Comparison of ENCODE assay signal across 10 cellular contexts in the genomic region with DNA sequence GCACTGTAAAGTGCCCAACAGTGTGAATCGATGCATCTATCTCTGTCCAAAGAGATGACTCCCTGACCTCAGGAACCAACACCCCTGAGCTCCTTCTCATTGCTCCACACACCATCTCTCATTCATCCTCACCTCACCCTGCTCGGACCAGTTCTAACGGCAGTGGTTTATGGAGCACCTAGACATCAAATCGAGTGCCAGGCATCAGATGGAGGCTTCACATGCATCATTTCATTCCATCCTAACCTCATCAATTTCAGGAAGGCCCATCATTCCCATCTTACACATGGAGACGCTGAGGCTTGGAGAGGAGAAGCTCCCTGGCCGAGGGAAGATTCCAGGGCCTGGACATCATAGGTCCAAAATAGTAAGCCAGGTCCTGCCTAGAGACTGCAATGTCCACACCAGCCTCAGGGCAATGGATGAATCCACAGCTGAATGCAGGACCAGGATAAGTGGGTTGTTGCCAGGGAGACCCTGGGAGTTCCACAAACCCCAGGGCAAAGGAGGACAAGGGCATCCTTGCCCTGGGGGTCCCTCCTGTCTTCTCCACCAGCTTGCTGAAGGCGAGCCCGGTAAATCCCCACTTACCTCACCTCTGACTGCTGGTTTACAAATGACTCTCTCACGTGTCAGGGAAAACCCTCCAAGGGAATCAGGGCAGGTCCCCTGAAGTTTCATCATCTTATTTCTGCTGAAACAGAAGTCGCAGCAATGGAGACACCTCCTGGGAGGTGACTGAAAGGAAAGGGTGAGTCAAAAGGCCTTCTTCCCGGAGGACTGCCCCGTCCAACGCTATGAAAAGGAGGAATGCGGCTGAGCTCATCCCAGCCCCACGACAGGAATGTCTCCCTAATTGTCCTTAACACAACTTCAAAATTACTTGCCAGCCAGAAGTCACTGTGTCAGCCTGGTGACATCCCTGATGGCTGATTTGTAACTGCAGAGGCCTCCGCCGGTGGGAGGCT. TPM values are rescaled to one million over a fixed set of nuclear protein-coding genes. Genes with fewer than 3 reads are reported as not detected.
DNase-seq lines count a peak whose midpoint lies in the region; ATAC-seq and TF ChIP-seq lines count a peak whose summit lies in the region.
"Had no signal": no experiment of that assay in that cellular context is flagged by ENCODE, and none has a peak within 500 bp of the region (broad histone marks: within the 10 kb centered on the region; RNA-seq: fewer than 3 reads in every experiment).

No MANE protein-coding gene starts in this region.

- no peak overlapping the region for H3K9ac ChIP-seq in IMR-90 (ENCODE audit: low read depth, low read length)

- H2BK15ac ChIP-seq in IMR-90 (ENCODE audit: low read depth, low read length), result peak overlapping the region; percentile 26; the same call in 1 of the 3 replicates

- no peak overlapping the region; the same call in 1 of the 2 replicates for H3K23ac ChIP-seq in IMR-90 (ENCODE audit: low read depth, low read length)

- peak overlapping the region; percentile 21; the same call in 1 of the 2 replicates for H2BK120ac ChIP-seq in IMR-90 (ENCODE audit: low read depth, low read length)

- no peak overlapping the region for H3K27ac ChIP-seq in IMR-90 (ENCODE audit: insufficient read depth, low read length)

- peak overlapping the region; percentile 36 for H3K4ac ChIP-seq in IMR-90 (ENCODE audit: low read depth, low read length)

- H2BK5ac ChIP-seq in IMR-90 (ENCODE audit: low read depth, low read length, poor library complexity, severe bottlenecking), result no peak overlapping the region

- peak overlapping the region; percentile 18 for H2AFZ ChIP-seq in IMR-90 (replicated peaks; ENCODE audit: low read length, poor library complexity)

- WGBS in IMR-90 (ENCODE audit: extremely low coverage in 2 of 2, insufficient read length in 1 of 2), 2 experiments, result 100% methylated on average over 1 of the region's 17 CpGs; no CpG with 5 or more reads in 1 of the 2 experiments

- H3K4me1 ChIP-seq in IMR-90 (ENCODE audit: control insufficient read depth, insufficient read depth, low read length), result peaks cover 10% of the 10 kb centered on the region

- H3K36me3 Mint-ChIP-seq in Calu3 (ENCODE audit: insufficient read depth, unreplicated experiment), result no peaks in the 10 kb centered on the region

- no peaks in the 10 kb centered on the region for H3K36me3 ChIP-seq in IMR-90 (ENCODE audit: control insufficient read depth, insufficient read depth, low read length)

- peak overlapping the region; percentile 58 for H3K14ac ChIP-seq in IMR-90 (replicated peaks; ENCODE audit: low read depth, low read length)

- no peaks in the 10 kb centered on the region for H3K9me3 Mint-ChIP-seq in Calu3 (ENCODE audit: low read depth, unreplicated experiment)

- TF ChIP-seq CTCF in IMR-90 (conservative IDR thresholded peaks at IDR 0.05; ENCODE audit: low read depth, low read length), result 0 out of 2 replicates have a peak, but pooled peaks have one; percentile 13
- no peak for TF ChIP-seq CTCF in cardiac fibroblast (IDR thresholded peaks at IDR 0.05; ENCODE audit: low read depth, low read length)
- no peak for TF ChIP-seq CTCF in Calu3 (IDR thresholded peaks at IDR 0.05; ENCODE audit: unreplicated experiment)

- peaks cover 3% of the 10 kb centered on the region for H3K4me1 Mint-ChIP-seq in Calu3 (ENCODE audit: low read depth, unreplicated experiment)

- in situ Hi-C loops in IMR-90 (cut with MboI; ENCODE audit: low sequenced_read_pairs), result no loop called here

- TF ChIP-seq RAD21 in IMR-90 (IDR thresholded peaks at IDR 0.05; ENCODE audit: low read length), result no peak

- no peak overlapping the region for H2AK9ac ChIP-seq in IMR-90 (replicated peaks; ENCODE audit: low read depth, low read length, poor library complexity)

- H3K27me3 Mint-ChIP-seq in Calu3 (ENCODE audit: unreplicated experiment), result peaks cover 24% of the 10 kb centered on the region

- H3K56ac ChIP-seq in IMR-90 (ENCODE audit: extremely low read depth, insufficient read depth, low read length), result no peak overlapping the region

- intact Hi-C loops in IMR-90 (cut with micrococcal nuclease), result no loop called here
- intact Hi-C loops in Calu3 (cut with micrococcal nuclease; ENCODE audit: unreplicated experiment), result no loop called here

- DNase-seq in activated CD4-positive, CD25-positive, alpha-beta regulatory T cell (lab: John Stamatoyannopoulos, UW), result no peak
- DNase-seq in IMR-90, result peak; percentile 59
- DNase-seq in cardiac fibroblast (ENCODE audit: low read depth in 2 of 2), result peak; percentile 39 to 78
- DNase-seq in renal cortical epithelial cell (ENCODE audit: low read depth), result peak; percentile 75
- DNase-seq in Calu3, result no peak
- DNase-seq: 8988T had no signal

- no peak for TF ChIP-seq POLR2A in IMR-90 (IDR thresholded peaks at IDR 0.05; ENCODE audit: low read depth, low read length)

- H4K20me1 ChIP-seq in IMR-90 (ENCODE audit: insufficient read depth, low read length), result no peaks in the 10 kb centered on the region

- H3K27me3 ChIP-seq in IMR-90 (ENCODE audit: control insufficient read depth, insufficient read depth, low read length), result peaks cover 2% of the 10 kb centered on the region; the same call in 1 of the 2 replicates

- H3K4me3 ChIP-seq in IMR-90 (ENCODE audit: insufficient read depth, low read depth, low read length) (no peak overlapping the region), cardiac fibroblast (replicated peaks in 1 of 2; ENCODE audit: low read depth in 2 of 2, low read length in 2 of 2) (no peak overlapping the region)
- H3K4me3 ChIP-seq: lung had no signal

- CTCF ChIA-PET in IMR-90 (lab: Yijun Ruan, JAX) (interaction anchor here (1.4 kb wide), 1 partner anchor 52 kb away, joined by 3 read pairs; no protein-coding TSS in a partner anchor), Calu3 (lab: Charles Lee) (no interaction called here)

- H3K79me1 ChIP-seq in IMR-90 (ENCODE audit: low read depth in 1 of 2, low read length in 2 of 2), result no peaks in the 10 kb centered on the region; a peak in 1 of 4 replicates

- H3K4me2 ChIP-seq in IMR-90 (ENCODE audit: low read depth, low read length), result no peak overlapping the region

- H4K8ac ChIP-seq in IMR-90 (ENCODE audit: low read depth in 2 of 2, low read length in 2 of 2), result peak overlapping the region in 1 of 2 experiments; percentile 51; a peak in 1 of 4 replicates

- H3K4me3 Mint-ChIP-seq in Calu3 (ENCODE audit: low read depth, unreplicated experiment), result no peak overlapping the region

- no peak overlapping the region for H4K5ac ChIP-seq in IMR-90 (ENCODE audit: low read depth, low read length)

- dilution Hi-C loops in IMR-90 (cut with HindIII; ENCODE audit: low sequenced_read_pairs, unreplicated experiment), result no loop called here

- no peak overlapping the region for H3K18ac ChIP-seq in IMR-90 (ENCODE audit: low read depth, low read length)

- no peak overlapping the region; the same call in none of the 2 replicates for H2BK20ac ChIP-seq in IMR-90 (ENCODE audit: low read depth, low read length)

- H3K27ac Mint-ChIP-seq in Calu3 (ENCODE audit: unreplicated experiment), result no peak overlapping the region

- ATAC-seq in activated CD4-positive, CD25-positive, alpha-beta regulatory T cell treated with anti-CD3 and anti-CD28 coated beads, Interleukin-2, amount 50 U/mL, for 24 hours, result peak; percentile 73 to 74
- peak; percentile 77 for ATAC-seq in IMR-90 (ENCODE audit: low read depth)
- ATAC-seq in GM21717 (IDR thresholded peaks at IDR 0.05; ENCODE audit: unreplicated experiment), result no peak
- no peak for ATAC-seq in HG02678 (IDR thresholded peaks at IDR 0.05; ENCODE audit: unreplicated experiment)

- H3K9me1 ChIP-seq in IMR-90 (ENCODE audit: insufficient read depth, low read length), result peaks cover 8% of the 10 kb centered on the region

- H4K91ac ChIP-seq in IMR-90 (ENCODE audit: insufficient read depth, low read depth, low read length), result peak overlapping the region; percentile 3; the same call in 1 of the 2 replicates

- H2AK5ac ChIP-seq in IMR-90 (ENCODE audit: low read depth, low read length), result peak overlapping the region; percentile 8; the same call in 1 of the 2 replicates

- BruUV-seq in IMR-90 (replicated peaks; lab: Mats Ljungman, UMichigan) (no TSS peak), Calu3 (replicated peaks; lab: Mats Ljungman, UMichigan) (no TSS peak)

- POLR2A ChIA-PET in IMR-90 (lab: Charles Lee; ENCODE audit: unreplicated experiment), result no interaction called here

- H3K9me3 ChIP-seq in IMR-90 (ENCODE audit: control insufficient read depth, insufficient read depth, low read length), result no peaks in the 10 kb centered on the region

TF ChIP-seq in IMR-90, 13 proteins besides CTCF, POLR2A, EP300 and RAD21:
- TF ChIP-seq USF2 (IDR thresholded peaks at IDR 0.05; ENCODE audit: low read depth, low read length) (no peak), MAZ (IDR thresholded peaks at IDR 0.05; ENCODE audit: borderline replicate concordance, low read depth, low read length) (0 out of 2 replicates have a peak, but pooled peaks have one; percentile 36), BHLHE40 (IDR thresholded peaks at IDR 0.05; ENCODE audit: low read depth, low read length) (peak; percentile 86), CEBPB (IDR thresholded peaks at IDR 0.05; ENCODE audit: low read depth, low read length) (peak; percentile 76), MXI1 (IDR thresholded peaks at IDR 0.05; ENCODE audit: borderline replicate concordance, low read depth, low read length) (no peak), NFE2L2 (IDR thresholded peaks at IDR 0.05; ENCODE audit: low read depth, low read length) (no peak), MAFK (IDR thresholded peaks at IDR 0.05; ENCODE audit: low read depth, low read length) (peak; percentile 21; the same call in 1 of the 2 replicates)

RNA-seq across cellular contexts. Expression of gene IFFO2, which starts 9.0 kb away (rescaled TPM):
- total RNA-seq in IMR-90 (2012; rRNA removed) (13.6 and 14.5 TPM in 2 replicates), renal cortical epithelial cell (34.0 and 42.0 TPM in 2 replicates), Calu3 (2022) (6.6 and 13.0 TPM in 2 replicates)
- 18.1 and 18.2 TPM in 2 replicates for polyA plus RNA-seq in IMR-90 (2012; rRNA removed)
- polyA plus RNA-seq in IMR-90 (2012; cell fraction: cytosol; rRNA removed), result 14.9 and 25.2 TPM in 2 replicates
- polyA plus RNA-seq in IMR-90 (2012; cell fraction: nucleus; rRNA removed; ENCODE audit: low replicate concordance), result 20.2 and 32.8 TPM in 2 replicates

Comparison
In these comparisons a context has a peak if more than half of its experiments do, and no peak if none do; other contexts are left out.
1. ATAC-seq: peak in activated CD4-positive, CD25-positive, alpha-beta regulatory T cell treated with anti-CD3 and anti-CD28 coated beads, Interleukin-2, amount 50 U/mL, for 24 hours (2 of 2) and IMR-90 (single experiment); none in GM21717 (single experiment) and HG02678 (single experiment).
2. DNase-seq: peak in IMR-90 (single experiment), cardiac fibroblast (2 of 2) and renal cortical epithelial cell (single experiment); none in activated CD4-positive, CD25-positive, alpha-beta regulatory T cell (0 of 4) and Calu3 (single experiment).